Comparison of ENCODE assay signal across 8 cellular contexts in the genomic region with DNA sequence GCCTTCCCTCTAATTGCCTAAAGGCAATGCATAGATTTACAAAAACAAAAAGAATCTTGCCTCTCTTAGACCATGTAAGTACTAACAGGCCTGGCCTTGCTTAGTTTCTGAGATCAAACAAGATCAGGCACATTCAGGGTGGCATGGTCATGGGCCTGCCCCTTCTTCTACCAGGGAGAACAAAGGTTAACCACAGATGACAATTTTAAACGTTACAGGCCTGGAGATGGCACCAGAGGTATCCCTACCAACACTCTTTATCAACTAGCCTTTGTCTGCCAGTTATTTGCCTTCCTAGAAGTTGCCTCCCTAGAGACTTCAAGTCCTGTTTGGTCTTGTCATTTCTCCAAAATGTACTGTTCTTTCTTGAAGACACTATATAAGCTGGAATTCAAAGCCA.
DNase-seq lines count a peak whose midpoint lies in the region; ATAC-seq lines count a peak whose summit lies in the region.

No MANE protein-coding gene starts in this region.

- no peaks in the 10 kb centered on the region for H3K27me3 Mint-ChIP-seq in activated T-cell treated with anti-CD3 and anti-CD28 coated beads, Interleukin-2, amount 50 U/mL, for 24 hours

- no peaks in the 10 kb centered on the region for H3K9me3 Mint-ChIP-seq in activated T-cell treated with anti-CD3 and anti-CD28 coated beads, Interleukin-2, amount 50 U/mL, for 24 hours

- H3K4me1 Mint-ChIP-seq in activated T-cell treated with anti-CD3 and anti-CD28 coated beads, Interleukin-2, amount 50 U/mL, for 24 hours (ENCODE audit: low read depth), result no peaks in the 10 kb centered on the region

- ATAC-seq in HG03108 (IDR thresholded peaks at IDR 0.05; ENCODE audit: unreplicated experiment), result peak; percentile 48
- ATAC-seq in GM19455 (IDR thresholded peaks at IDR 0.05; ENCODE audit: unreplicated experiment), result no peak

- no peak overlapping the region for H3K4me3 Mint-ChIP-seq in activated T-cell treated with anti-CD3 and anti-CD28 coated beads, Interleukin-2, amount 50 U/mL, for 24 hours

- no peak overlapping the region for H3K27ac Mint-ChIP-seq in activated T-cell treated with anti-CD3 and anti-CD28 coated beads, Interleukin-2, amount 50 U/mL, for 24 hours

- peak; percentile 34 for DNase-seq in DMS 273 treated with DMSO at 0.1 percent for 48 hours (lab: John Stamatoyannopoulos, UW)
- peak; percentile 9 for DNase-seq in RPMI8226
- DNase-seq in islet precursor cell, result peak; percentile 58
- no peak for DNase-seq in activated gamma-delta T cell treated with Interleukin-2 at 50 U/mL for 16 hours
- no peak for DNase-seq in NCI-H1436 treated with DMSO at 0.1 percent for 48 hours (lab: John Stamatoyannopoulos, UW)
- no peak for DNase-seq in activated T-cell treated with anti-CD3 and anti-CD28 coated beads, Interleukin-2, amount 50 U/mL, for 24 hours

- no peaks in the 10 kb centered on the region for H3K36me3 Mint-ChIP-seq in activated T-cell treated with anti-CD3 and anti-CD28 coated beads, Interleukin-2, amount 50 U/mL, for 24 hours (ENCODE audit: low read depth)

Comparison
In these comparisons a context has a peak if more than half of its experiments do, and no peak if none do; other contexts are left out.
1. DNase-seq: peak in DMS 273 treated with DMSO at 0.1 percent for 48 hours (single experiment), RPMI8226 (single experiment) and islet precursor cell (single experiment); none in activated gamma-delta T cell treated with Interleukin-2 at 50 U/mL for 16 hours (single experiment), NCI-H1436 treated with DMSO at 0.1 percent for 48 hours (single experiment) and activated T-cell treated with anti-CD3 and anti-CD28 coated beads, Interleukin-2, amount 50 U/mL, for 24 hours (single experiment).